Comparison of ENCODE assay signal across 8 cellular contexts in genomic region chr15:40274350-40275274, GRCh38. TPM values are rescaled to one million over a fixed set of nuclear protein-coding genes. Genes with fewer than 3 reads are reported as not detected.
DNase-seq lines count a peak whose midpoint lies in the region; ATAC-seq and TF ChIP-seq lines count a peak whose summit lies in the region.

No MANE protein-coding gene starts in this region.

- no peaks in the 10 kb centered on the region for H3F3A ChIP-seq in PC-3 (ENCODE audit: low read length, unreplicated experiment)

- no peak overlapping the region for H2AFZ ChIP-seq in PC-3 (ENCODE audit: low read length)

- H3K4me2 ChIP-seq in PC-3 (ENCODE audit: low read length), result no peak overlapping the region

- BruUV-seq in PC-3 (replicated peaks; lab: Mats Ljungman, UMichigan), result no TSS peak

- no peaks in the 10 kb centered on the region for H3K27me3 ChIP-seq in PC-3 (ENCODE audit: low read length)

- CTCF ChIA-PET in PC-3 (lab: Charles Lee), result interaction anchor here (0.5 to 4.1 kb wide), 19 partner anchors 19 to 591 kb away, joined by 3 to 86 read pairs (median 3); partner anchors contain the start of genes EIF2AK4 and PAK6

- peak; percentile 100 for TF ChIP-seq CTCF in PC-3 (conservative IDR thresholded peaks at IDR 0.05; ENCODE audit: low read depth, low read length)
- TF ChIP-seq CTCF in natural killer cell (IDR thresholded peaks at IDR 0.05), result peak; percentile 100

- H3K9me3 ChIP-seq in PC-3 (ENCODE audit: low read length), result no peaks in the 10 kb centered on the region

- TF ChIP-seq POLR2A in erythroblast (IDR thresholded peaks at IDR 0.05; ENCODE audit: low read length), result no peak

- H3K27ac Mint-ChIP-seq in natural killer cell, result peak overlapping the region in 1 of 2 donors; percentile 45
- no peak overlapping the region for H3K27ac Mint-ChIP-seq in stimulated activated effector memory CD8-positive, alpha-beta T cell treated with anti-CD3 and anti-CD28 coated beads, Interleukin-12 subunit alpha, Interleukin-12 subunit beta, amount 100 ng/mL, for 72 hours

- no peak overlapping the region for H3K27ac ChIP-seq in PC-3 (ENCODE audit: low read length)

- H4K20me1 ChIP-seq in PC-3 (ENCODE audit: low read length), result no peaks in the 10 kb centered on the region

- no peak overlapping the region for H3K4me3 ChIP-seq in PC-3 (ENCODE audit: low read length)

- H3K4me1 Mint-ChIP-seq in natural killer cell, result peaks cover 0 to 10% of the 10 kb centered on the region in 2 donors
- H3K4me1 Mint-ChIP-seq in stimulated activated effector memory CD8-positive, alpha-beta T cell treated with anti-CD3 and anti-CD28 coated beads, Interleukin-12 subunit alpha, Interleukin-12 subunit beta, amount 100 ng/mL, for 72 hours, result peaks cover 11% of the 10 kb centered on the region

- H3K9me3 Mint-ChIP-seq in natural killer cell, result no peaks in the 10 kb centered on the region
- no peaks in the 10 kb centered on the region for H3K9me3 Mint-ChIP-seq in stimulated activated effector memory CD8-positive, alpha-beta T cell treated with anti-CD3 and anti-CD28 coated beads, Interleukin-12 subunit alpha, Interleukin-12 subunit beta, amount 100 ng/mL, for 72 hours

- H3K36me3 Mint-ChIP-seq in natural killer cell, result no peaks in the 10 kb centered on the region
- no peaks in the 10 kb centered on the region for H3K36me3 Mint-ChIP-seq in stimulated activated effector memory CD8-positive, alpha-beta T cell treated with anti-CD3 and anti-CD28 coated beads, Interleukin-12 subunit alpha, Interleukin-12 subunit beta, amount 100 ng/mL, for 72 hours

- no peak overlapping the region for H3K9ac ChIP-seq in PC-3 (ENCODE audit: low read length)

- H3K4me3 Mint-ChIP-seq in natural killer cell, result no peak overlapping the region
- no peak overlapping the region for H3K4me3 Mint-ChIP-seq in stimulated activated effector memory CD8-positive, alpha-beta T cell treated with anti-CD3 and anti-CD28 coated beads, Interleukin-12 subunit alpha, Interleukin-12 subunit beta, amount 100 ng/mL, for 72 hours

- intact Hi-C loops in PC-3 (cut with micrococcal nuclease) (loop anchor here (1.0 to 5.0 kb wide), 4 partner anchors 37 to 230 kb away; partner anchors contain the start of gene PAK6), natural killer cell (cut with micrococcal nuclease) (loop anchor here (1.0 to 5.0 kb wide), 5 partner anchors 37 to 587 kb away; partner anchors contain the start of gene PAK6)

- peaks cover 11 to 17% of the 10 kb centered on the region in 2 donors for H3K27me3 Mint-ChIP-seq in natural killer cell (ENCODE audit: low read depth in 2 of 2)

- peaks cover 6% of the 10 kb centered on the region; the same call in 1 of the 2 replicates for H3K36me3 ChIP-seq in PC-3 (ENCODE audit: low read depth, low read length)

- H3K79me2 ChIP-seq in PC-3 (ENCODE audit: low read length), result no peaks in the 10 kb centered on the region

- H3K4me1 ChIP-seq in PC-3 (ENCODE audit: insufficient read depth, low read length), result no peaks in the 10 kb centered on the region

- H3K9me2 ChIP-seq in PC-3 (replicated peaks; ENCODE audit: low read length), result no peaks in the 10 kb centered on the region

- DNase-seq in DMS79 (lab: John Stamatoyannopoulos, UW), result peak; percentile 39
- peak in 72 of 76 experiments; percentile 15 to 88 (median 69) for DNase-seq in HUDEP-2 (lab: John Stamatoyannopoulos, UW; ENCODE audit: unreplicated experiment in 76 of 76)
- peak; percentile 88 for DNase-seq in PC-3
- peak; percentile 79 for DNase-seq in activated T-cell treated with anti-CD3 and anti-CD28 coated beads for 48 hours (ENCODE audit: low read depth)
- peak; percentile 88 to 94 for DNase-seq in erythroblast (lab: John Stamatoyannopoulos, UW)
- peak; percentile 86 for DNase-seq in natural killer cell
- peak; percentile 92 to 96 for DNase-seq in stimulated activated effector memory CD8-positive, alpha-beta T cell treated with anti-CD3 and anti-CD28 coated beads, Interleukin-12 subunit alpha, Interleukin-12 subunit beta, amount 100 ng/mL, for 72 hours (ENCODE audit: low spot score in 2 of 2)

- ATAC-seq in PC-3, result peak; percentile 63
- peak; percentile 85 to 92 (median 88) for ATAC-seq in natural killer cell
- ATAC-seq in stimulated activated effector memory CD8-positive, alpha-beta T cell treated with anti-CD3 and anti-CD28 coated beads, Interleukin-12 subunit alpha, Interleukin-12 subunit beta, amount 100 ng/mL, for 72 hours, result peak; percentile 68
- ATAC-seq in GM18868 (IDR thresholded peaks at IDR 0.05; ENCODE audit: unreplicated experiment), result no peak

- POLR2A ChIA-PET in PC-3 (lab: Charles Lee; ENCODE audit: unreplicated experiment), result interaction anchor here (0.6 kb wide), 1 partner anchor 41 kb away, joined by 3 read pairs; no protein-coding TSS in a partner anchor

RNA-seq across cellular contexts. Expression of gene ANKRD63, which starts 8.3 kb away (rescaled TPM):
- 1.2 and 1.4 TPM in 2 replicates for total RNA-seq in PC-3 (2014; rRNA removed)
- total RNA-seq in natural killer cell, result not detected

RNA-seq across cellular contexts. Expression of gene PLCB2, which starts 33.1 kb away (rescaled TPM):
- total RNA-seq in PC-3 (2014; rRNA removed) (1.3 and 3.2 TPM in 2 replicates), natural killer cell (100 to 1,000 TPM; 345 to 440 (median 432) TPM)

RNA-seq across cellular contexts. Expression of gene PAK6, which starts 35.7 kb away (rescaled TPM):
- total RNA-seq in PC-3 (2014; rRNA removed) (30.4 TPM in 2 replicates), natural killer cell (10 to 100 TPM in 1 of 3 donors, 1 to 10 TPM in 2; 7.6 to 10.9 (median 7.9) TPM)

RNA-seq across cellular contexts. Expression of gene INAFM2, which starts 48.9 kb away (rescaled TPM):
- total RNA-seq in PC-3 (2014; rRNA removed) (22.1 and 32.1 TPM in 2 replicates), natural killer cell (10 to 100 TPM; 14.0 to 21.7 (median 15.1) TPM)

Comparison
In these comparisons a context has a peak if more than half of its experiments do, and no peak if none do; other contexts are left out.
1. DNase-seq: peak in every context shown above with its lines; median percentile 94 in stimulated activated effector memory CD8-positive, alpha-beta T cell treated with anti-CD3 and anti-CD28 coated beads, Interleukin-12 subunit alpha, Interleukin-12 subunit beta, amount 100 ng/mL, for 72 hours; 91 in erythroblast; 88 in PC-3; 86 in natural killer cell; 79 in activated T-cell treated with anti-CD3 and anti-CD28 coated beads for 48 hours; 69 in HUDEP-2; 39 in DMS79.
2. RNA of gene PLCB2, which starts 33.1 kb away (total RNA-seq): 345 to 440 TPM in natural killer cell; 1.3 to 3.2 TPM in PC-3; every median in the first group is over 10 times any median in the second.